In the genomic region with DNA sequence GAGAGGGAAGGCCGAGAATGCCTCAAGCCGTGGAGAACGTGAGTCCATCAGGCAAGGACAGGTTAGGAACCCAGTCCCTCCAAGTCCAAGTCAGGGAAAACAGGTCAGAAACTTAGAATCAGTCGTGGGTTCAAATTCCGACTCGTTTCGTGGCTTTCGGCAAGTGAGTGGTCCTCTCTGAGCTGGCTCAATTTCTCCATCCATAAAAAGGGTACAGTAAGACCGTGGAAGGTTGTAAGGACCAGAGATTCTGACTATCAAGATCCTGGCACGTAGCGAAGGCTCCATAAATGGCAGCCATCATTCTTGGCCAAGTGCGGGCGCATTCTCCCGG, we compare ENCODE assay signal across 8 cellular contexts. TPM values are rescaled to one million over a fixed set of nuclear protein-coding genes. Genes with fewer than 3 reads are reported as not detected.
DNase-seq lines count a peak whose midpoint lies in the region; ATAC-seq lines count a peak whose summit lies in the region.

No MANE protein-coding gene starts in this region.

- H3K27me3 Mint-ChIP-seq in T-helper 1 cell treated with Interleukin-12 subunit alpha and Interleukin-12 subunit beta and Interleukin-4 antibody, amounts not matched to agents 30 μg/mL and 1 μg/mL, for 36 hours (ENCODE audit: low read depth) = peaks cover 68% of the 10 kb centered on the region
- peaks cover 21% of the 10 kb centered on the region for H3K27me3 Mint-ChIP-seq in activated naive CD8-positive, alpha-beta T cell
- H3K27me3 Mint-ChIP-seq in immature natural killer cell (ENCODE audit: low read depth in 3 of 3) = peaks cover 8 to 18% (median 15%) of the 10 kb centered on the region in 3 donors

- peaks cover 12% of the 10 kb centered on the region for H3K4me1 ChIP-seq in stomach smooth muscle (ENCODE audit: control insufficient read depth, insufficient read depth, low read length)

- no peaks in the 10 kb centered on the region for H3K36me3 ChIP-seq in stomach smooth muscle (ENCODE audit: control insufficient read depth in 2 of 2, insufficient read depth in 2 of 2, low read length in 2 of 2)

- no peak for ATAC-seq in HG03175 (IDR thresholded peaks at IDR 0.05; ENCODE audit: unreplicated experiment)

- no peak overlapping the region for H3K27ac ChIP-seq in stomach smooth muscle (ENCODE audit: low read length)

- H3K36me3 Mint-ChIP-seq in T-helper 1 cell treated with Interleukin-12 subunit alpha and Interleukin-12 subunit beta and Interleukin-4 antibody, amounts not matched to agents 30 μg/mL and 1 μg/mL, for 36 hours (ENCODE audit: low read depth) = peaks cover 3% of the 10 kb centered on the region
- H3K36me3 Mint-ChIP-seq in activated naive CD8-positive, alpha-beta T cell = no peaks in the 10 kb centered on the region
- H3K36me3 Mint-ChIP-seq in immature natural killer cell = no peaks in the 10 kb centered on the region

- H3K4me3 Mint-ChIP-seq in T-helper 1 cell treated with Interleukin-12 subunit alpha and Interleukin-12 subunit beta and Interleukin-4 antibody, amounts not matched to agents 30 μg/mL and 1 μg/mL, for 36 hours = peak overlapping the region; percentile 65
- peak overlapping the region; percentile 85 for H3K4me3 Mint-ChIP-seq in activated naive CD8-positive, alpha-beta T cell
- peak overlapping the region; percentile 78 to 84 (median 81) for H3K4me3 Mint-ChIP-seq in immature natural killer cell

- H3K4me3 ChIP-seq in stomach smooth muscle (ENCODE audit: low read length in 2 of 2) = peak overlapping the region; percentile 74 to 75

- no peak overlapping the region for H3K9ac ChIP-seq in stomach smooth muscle (ENCODE audit: low read length in 2 of 2)

- peaks cover 5% of the 10 kb centered on the region for H3K4me1 Mint-ChIP-seq in T-helper 1 cell treated with Interleukin-12 subunit alpha and Interleukin-12 subunit beta and Interleukin-4 antibody, amounts not matched to agents 30 μg/mL and 1 μg/mL, for 36 hours (ENCODE audit: low read depth)
- peaks cover 11% of the 10 kb centered on the region for H3K4me1 Mint-ChIP-seq in activated naive CD8-positive, alpha-beta T cell (ENCODE audit: low read depth)
- peaks cover 14 to 19% of the 10 kb centered on the region in 2 donors for H3K4me1 Mint-ChIP-seq in immature natural killer cell

- H3K9me3 Mint-ChIP-seq in T-helper 1 cell treated with Interleukin-12 subunit alpha and Interleukin-12 subunit beta and Interleukin-4 antibody, amounts not matched to agents 30 μg/mL and 1 μg/mL, for 36 hours = no peaks in the 10 kb centered on the region
- H3K9me3 Mint-ChIP-seq in activated naive CD8-positive, alpha-beta T cell (ENCODE audit: low read depth) = no peaks in the 10 kb centered on the region
- no peaks in the 10 kb centered on the region for H3K9me3 Mint-ChIP-seq in immature natural killer cell

- DNase-seq in T-helper 1 cell (no peak), immature natural killer cell (no peak), mucosa of gallbladder (ENCODE audit: low spot score) (no peak), ACHN (no peak)

- peaks cover 3 to 6% of the 10 kb centered on the region in 2 donors for H3K27me3 ChIP-seq in stomach smooth muscle (ENCODE audit: control insufficient read depth in 1 of 2, insufficient read depth in 2 of 2, low read length in 2 of 2)

- in situ Hi-C loops in ACHN (cut with HindIII; ENCODE audit: low pct_ligation_motif_present, low pct_unique_long_range_greater_than_20kb, low sequenced_read_pairs) = no loop called here

- no peaks in the 10 kb centered on the region for H3K9me3 ChIP-seq in stomach smooth muscle (ENCODE audit: control insufficient read depth in 2 of 2, low read length in 2 of 2)

- H3K27ac Mint-ChIP-seq in T-helper 1 cell treated with Interleukin-12 subunit alpha and Interleukin-12 subunit beta and Interleukin-4 antibody, amounts not matched to agents 30 μg/mL and 1 μg/mL, for 36 hours = no peak overlapping the region
- H3K27ac Mint-ChIP-seq in activated naive CD8-positive, alpha-beta T cell = no peak overlapping the region
- peak overlapping the region in 1 of 6 donors; percentile 17 for H3K27ac Mint-ChIP-seq in immature natural killer cell

RNA-seq across cellular contexts. Expression of gene MED12L, which starts 0.6 kb away (rescaled TPM):
- polyA plus RNA-seq in immature natural killer cell = under 1 TPM in 1 of 3 donors, not detected in 2; 0.18 TPM
- 7.5 TPM for total RNA-seq in mucosa of gallbladder
